ENCODE assay signal across 11 cellular contexts in genomic region chr1:94105957-94106529, GRCh38. TPM values are rescaled to one million over a fixed set of nuclear protein-coding genes. Genes with fewer than 3 reads are reported as not detected.
A peak's percentile ranks its signal among the peaks of the same experiment; 100 is the strongest.
DNase-seq lines count a peak whose midpoint lies in the region; ATAC-seq, FAIRE-seq and TF ChIP-seq lines count a peak whose summit lies in the region.
"Had no signal": no experiment of that assay in that cellular context is flagged by ENCODE, and none has a peak within 500 bp of the region (broad histone marks: within the 10 kb centered on the region; RNA-seq: fewer than 3 reads in every experiment).

No MANE protein-coding gene starts in this region.

- H3F3A ChIP-seq in neural progenitor cell (ENCODE audit: low read depth), result no peaks in the 10 kb centered on the region

- H3K9me3 Mint-ChIP-seq in neural progenitor cell (peaks cover 7% of the 10 kb centered on the region), H9 (no peaks in the 10 kb centered on the region; a peak in 1 of 5 replicates)
- H3K9me3 Mint-ChIP-seq: activated T-cell treated with anti-CD3 and anti-CD28 coated beads, Interleukin-2, amount 50 U/mL, for 72 hours had no signal

- no peak overlapping the region for H2BK12ac ChIP-seq in H9 (ENCODE audit: insufficient read length, low read depth, low read length)

- no peak overlapping the region for H2BK5ac ChIP-seq in H9 (ENCODE audit: insufficient read length, low read length)

- no peak overlapping the region for H3K14ac ChIP-seq in H9 (ENCODE audit: insufficient read depth, low read length)

- H4K8ac ChIP-seq in H9 (replicated peaks; ENCODE audit: insufficient read length, low read depth, low read length), result no peak overlapping the region

- no peak overlapping the region for H3K18ac ChIP-seq in H9 (ENCODE audit: insufficient read length, low read depth, low read length)

- H3K4me1 Mint-ChIP-seq in neural progenitor cell, result peaks cover 38% of the 10 kb centered on the region
- H3K4me1 Mint-ChIP-seq in H9, result peaks cover 37 to 43% of the 10 kb centered on the region in 2 experiments

- no peaks in the 10 kb centered on the region for H3K79me2 ChIP-seq in neural progenitor cell (ENCODE audit: low read depth)
- H3K79me2 ChIP-seq in H9 (ENCODE audit: insufficient read depth, low read length), result no peaks in the 10 kb centered on the region

- ATAC-seq in GM18498 (IDR thresholded peaks at IDR 0.05; ENCODE audit: unreplicated experiment) (peak; percentile 57), HG02852 (IDR thresholded peaks at IDR 0.05; ENCODE audit: unreplicated experiment) (peak; percentile 68)
- ATAC-seq: gastrocnemius medialis had no signal

- no peak for FAIRE-seq in frontal cortex (lab: Jason Lieb, UNC)

- H2BK120ac ChIP-seq in H9 (ENCODE audit: low read depth, low read length, poor library complexity, severe bottlenecking), result no peak overlapping the region

- no CpG with 5 or more reads among the region's 9 CpGs for WGBS in H9 (ENCODE audit: extremely low coverage, insufficient read length, low lambda C conversion rate)

- H3K23ac ChIP-seq in H9 (ENCODE audit: insufficient read length, low read depth, low read length), result no peak overlapping the region

- no peak overlapping the region for H3K9ac ChIP-seq in neural progenitor cell
- H3K9ac ChIP-seq in H9 (ENCODE audit: extremely low read depth, insufficient read length, low read length), result no peak overlapping the region

- H3K56ac ChIP-seq in H9 (ENCODE audit: insufficient read length, low read depth, low read length), result no peak overlapping the region

- H2AK5ac ChIP-seq in H9 (ENCODE audit: insufficient read length, low read length), result no peak overlapping the region

- H3K27ac Mint-ChIP-seq in neural progenitor cell (no peak overlapping the region), H9 (no peak overlapping the region; a peak in 1 of 7 replicates)
- H3K27ac Mint-ChIP-seq: activated T-cell treated with anti-CD3 and anti-CD28 coated beads, Interleukin-2, amount 50 U/mL, for 72 hours had no signal

- H3K4ac ChIP-seq in H9 (ENCODE audit: low read depth, low read length), result no peak overlapping the region

- H2BK20ac ChIP-seq in H9 (ENCODE audit: low read depth, low read length, poor library complexity, severe bottlenecking), result no peak overlapping the region

- no peak overlapping the region for H4K5ac ChIP-seq in H9 (ENCODE audit: insufficient read length, low read depth, low read length)

- TF ChIP-seq CTCF in neural progenitor cell (IDR thresholded peaks at IDR 0.05), result no peak
- TF ChIP-seq CTCF in H9 (conservative IDR thresholded peaks at IDR 0.05), result no peak

- H3K36me3 Mint-ChIP-seq in neural progenitor cell (peaks cover 1% of the 10 kb centered on the region), H9 (ENCODE audit: insufficient read depth in 1 of 3, low read depth in 3 of 3) (no peaks in the 10 kb centered on the region; a peak in 1 of 7 replicates)

- H3K27me3 Mint-ChIP-seq in neural progenitor cell (ENCODE audit: insufficient read depth, low read depth) (peaks cover 9% of the 10 kb centered on the region), H9 (ENCODE audit: low read depth) (peaks cover 52% of the 10 kb centered on the region)

- H3K9me3 ChIP-seq in neural progenitor cell (ENCODE audit: low read depth) (no peaks in the 10 kb centered on the region), H9 (ENCODE audit: control insufficient read depth, low read depth, low read length) (no peaks in the 10 kb centered on the region)
- H3K9me3 ChIP-seq: gastrocnemius medialis had no signal

- no peaks in the 10 kb centered on the region for H3K23me2 ChIP-seq in H9 (ENCODE audit: insufficient read length, low read depth, low read length, poor library complexity, severe bottlenecking)

- H2BK15ac ChIP-seq in H9 (ENCODE audit: low read depth, low read length), result no peak overlapping the region

- H3K27ac ChIP-seq in neural progenitor cell (no peak overlapping the region), H9 (ENCODE audit: insufficient read length, low read depth, low read length) (no peak overlapping the region)
- H3K27ac ChIP-seq: gastrocnemius medialis had no signal

- H3K36me3 ChIP-seq in neural progenitor cell, result no peaks in the 10 kb centered on the region
- H3K36me3 ChIP-seq: gastrocnemius medialis had no signal

- DNase-seq in RPMI7951 (ENCODE audit: low read depth), result peak; percentile 69
- no peak for DNase-seq in neural progenitor cell (ENCODE audit: low spot score)
- DNase-seq in stimulated activated CD4-positive, alpha-beta T cell treated with anti-CD3 and anti-CD28 coated beads, Interleukin-4, amount 100 ng/mL, for 4 hours, result no peak
- no peak for DNase-seq in frontal cortex (ENCODE audit: low spot score in 2 of 2)
- DNase-seq in ureter (ENCODE audit: low spot score), result no peak
- no peak for DNase-seq in H9
- DNase-seq: activated T-cell treated with anti-CD3 and anti-CD28 coated beads, Interleukin-2, amount 50 U/mL, for 72 hours; gastrocnemius medialis; stimulated activated CD4-positive, alpha-beta T cell treated with anti-CD3 and anti-CD28 coated beads, Interleukin-15, amount 100 ng/mL, for 24 hours had no signal

- no peak overlapping the region for H3T11ph ChIP-seq in H9 (ENCODE audit: low read length)

- H3K4me1 ChIP-seq in neural progenitor cell, result peaks cover 28% of the 10 kb centered on the region
- H3K4me1 ChIP-seq in H9 (ENCODE audit: insufficient read depth, low read length), result peaks cover 2% of the 10 kb centered on the region; the same call in 1 of the 2 replicates
- H3K4me1 ChIP-seq: gastrocnemius medialis had no signal

- no peak overlapping the region for H3K4me3 ChIP-seq in neural progenitor cell
- H3K4me3 ChIP-seq: gastrocnemius medialis had no signal

- H4K20me1 ChIP-seq in neural progenitor cell (ENCODE audit: low read depth) (no peaks in the 10 kb centered on the region), H9 (ENCODE audit: control insufficient read depth, insufficient read depth, insufficient read length) (no peaks in the 10 kb centered on the region)

- H3K27me3 ChIP-seq in neural progenitor cell, result peaks cover 10% of the 10 kb centered on the region
- no peaks in the 10 kb centered on the region for H3K27me3 ChIP-seq in H9 (ENCODE audit: insufficient read depth, low read length)
- H3K27me3 ChIP-seq: gastrocnemius medialis had no signal

- no peak overlapping the region for H3K4me3 Mint-ChIP-seq in neural progenitor cell
- no peak overlapping the region for H3K4me3 Mint-ChIP-seq in H9
- H3K4me3 Mint-ChIP-seq: activated T-cell treated with anti-CD3 and anti-CD28 coated beads, Interleukin-2, amount 50 U/mL, for 72 hours had no signal

- peak overlapping the region; percentile 18 for H2AFZ ChIP-seq in neural progenitor cell (replicated peaks)
- no peak overlapping the region for H2AFZ ChIP-seq in H9 (ENCODE audit: low read length)

- H3K4me2 ChIP-seq in neural progenitor cell (peak overlapping the region; percentile 56), H9 (ENCODE audit: insufficient read depth, insufficient read length, low read length) (no peak overlapping the region)

- H3K79me1 ChIP-seq in H9 (ENCODE audit: insufficient read depth, low read depth, low read length, poor library complexity, severe bottlenecking), result no peaks in the 10 kb centered on the region

- H4K91ac ChIP-seq in H9 (ENCODE audit: insufficient read length, low read depth, low read length), result no peak overlapping the region

RNA-seq across cellular contexts. Expression of gene ABCA4, which starts 14.9 kb away (rescaled TPM):
- total RNA-seq in RPMI7951 (2014; rRNA removed; shearing (Covaris generic)), result 0.10 and 0.12 TPM in 2 replicates
- 0.87 and 1.2 TPM in 2 replicates for total RNA-seq in neural progenitor cell (ENCODE audit: low replicate concordance)
- total RNA-seq in frontal cortex, result 0.82 TPM
- total RNA-seq in ureter, result 1.8 TPM
- not detected in 2 replicates for total RNA-seq in H9 (2021)
- total RNA-seq: gastrocnemius medialis had no signal
